In the genomic region with DNA sequence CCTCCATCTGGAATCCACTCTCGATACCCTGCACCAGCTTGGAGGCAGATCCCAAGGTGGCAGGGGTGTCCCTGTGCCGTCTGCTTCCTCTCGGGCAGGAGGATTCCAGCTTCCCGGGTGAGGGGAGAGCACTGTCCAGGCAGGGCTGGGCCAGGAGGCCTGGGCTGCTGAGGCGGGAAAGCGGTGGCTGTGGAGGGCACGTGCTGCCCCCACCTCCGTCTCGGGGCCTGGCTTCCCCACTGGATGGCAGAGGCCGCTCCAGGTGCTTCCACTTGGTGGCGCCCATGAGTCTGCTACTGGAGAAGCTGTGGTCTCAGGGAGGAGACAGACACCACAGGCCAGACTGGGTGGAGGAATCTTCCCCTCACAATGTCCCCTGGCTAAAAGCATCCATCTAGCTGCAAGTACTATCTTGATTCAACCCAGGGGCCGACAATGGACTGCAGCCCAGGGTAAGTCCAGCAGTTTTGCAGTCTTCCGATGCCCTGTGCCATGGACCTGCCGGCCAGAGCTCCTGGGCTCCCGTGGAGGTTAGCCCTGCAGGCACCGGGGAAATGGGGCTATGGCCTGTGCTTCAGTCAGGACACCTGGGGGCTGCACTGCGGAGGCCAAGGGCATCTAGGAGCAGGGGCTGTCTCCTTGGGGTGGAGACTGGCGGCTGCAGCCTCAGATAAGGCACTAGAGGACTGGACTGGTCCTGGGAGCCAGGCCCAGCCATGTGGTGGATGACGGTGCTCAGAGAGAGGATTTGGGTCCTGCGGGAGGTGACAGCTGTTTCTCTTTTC, we compare ENCODE assay signal across 8 cellular contexts. TPM values are rescaled to one million over a fixed set of nuclear protein-coding genes. Genes with fewer than 3 reads are reported as not detected.
A peak's percentile ranks its signal among the peaks of the same experiment; 100 is the strongest.
DNase-seq lines count a peak whose midpoint lies in the region; TF ChIP-seq lines count a peak whose summit lies in the region.

No MANE protein-coding gene starts in this region.

- H3K27ac ChIP-seq in adrenal gland (peak overlapping the region in 1 of 5 donors; percentile 26), thyroid gland (no peak overlapping the region), coronary artery (peak overlapping the region in 1 of 2 donors; percentile 9)

- intact Hi-C loops in adrenal gland (cut with DNase I): no loop called here
- intact Hi-C loops in thyroid gland (cut with DNase I): no loop called here

- peaks cover 0 to 55% of the 10 kb centered on the region in 2 donors for H3K36me3 ChIP-seq in adrenal gland (replicated peaks in 1 of 2)
- H3K36me3 ChIP-seq in kidney epithelial cell (ENCODE audit: control insufficient read depth, insufficient read depth, low read length): peaks cover 1% of the 10 kb centered on the region
- H3K36me3 ChIP-seq in thyroid gland: peaks cover 32 to 43% of the 10 kb centered on the region in 2 donors

- no peak for TF ChIP-seq POLR2A in adrenal gland (IDR thresholded peaks at IDR 0.05)
- TF ChIP-seq POLR2A in thyroid gland (IDR thresholded peaks at IDR 0.05): no peak

- H3K9me3 ChIP-seq in adrenal gland (replicated peaks in 1 of 3) (no peaks in the 10 kb centered on the region), thyroid gland (no peaks in the 10 kb centered on the region)

- no peaks in the 10 kb centered on the region for H3K27me3 ChIP-seq in adrenal gland
- no peaks in the 10 kb centered on the region for H3K27me3 ChIP-seq in kidney epithelial cell (ENCODE audit: control insufficient read depth, insufficient read depth, low read length)
- no peaks in the 10 kb centered on the region for H3K27me3 ChIP-seq in thyroid gland

- H3K4me1 ChIP-seq in adrenal gland (replicated peaks in 1 of 2): no peaks in the 10 kb centered on the region
- H3K4me1 ChIP-seq in thyroid gland: no peaks in the 10 kb centered on the region

- DNase-seq in NCI-H2227 (lab: John Stamatoyannopoulos, UW; ENCODE audit: unreplicated experiment) (peak; percentile 41), NCI-H2227 treated with DMSO at 0.1 percent for 48 hours (lab: John Stamatoyannopoulos, UW) (no peak), OCI-M1 (lab: John Stamatoyannopoulos, UW) (peak; percentile 56), adrenal gland (peak in 6 of 7 donors; percentile 40 to 80 (median 63)), kidney epithelial cell (ENCODE audit: low read depth) (no peak), thyroid gland (peak; percentile 13 to 14), coronary artery (ENCODE audit: low spot score) (no peak), GM19240 (ENCODE audit: insufficient read length, low spot score) (no peak)

- peak in 4 of 6 experiments; percentile 37 to 44 (median 39) for TF ChIP-seq CTCF in adrenal gland (IDR thresholded peaks at IDR 0.05)
- TF ChIP-seq CTCF in kidney epithelial cell (IDR thresholded peaks at IDR 0.05; ENCODE audit: insufficient read depth, low read length, poor library complexity, severe bottlenecking): peak; percentile 56
- peak in 1 of 6 experiments; percentile 29 for TF ChIP-seq CTCF in thyroid gland (IDR thresholded peaks at IDR 0.05)
- TF ChIP-seq CTCF in coronary artery (IDR thresholded peaks at IDR 0.05): no peak

- WGBS in adrenal gland, 4 donors: 62 to 76% (median 73%) methylated on average over 2 to 20 of the region's 20 CpGs
- 85 to 91% methylated on average over 10 to 13 of the region's 20 CpGs for WGBS in thyroid gland, 2 donors

- H3K4me3 ChIP-seq in adrenal gland (no peak overlapping the region), kidney epithelial cell (ENCODE audit: low read depth, low read length) (no peak overlapping the region), thyroid gland (replicated peaks in 1 of 3) (no peak overlapping the region), coronary artery (no peak overlapping the region)

RNA-seq across cellular contexts. Expression of a gene that starts 41.3 kb away (rescaled TPM):
- total RNA-seq in adrenal gland (10 to 100 TPM; 38.9 to 57.4 (median 52.3) TPM), kidney epithelial cell (35.5 and 38.4 TPM in 2 replicates), thyroid gland (100 to 1,000 TPM in 3 of 4 donors, 10 to 100 TPM in 1; 68.9 to 110 (median 104) TPM)
- 10 to 100 TPM; 30.7 to 58.7 (median 43.6) TPM for polyA plus RNA-seq in adrenal gland

Comparison
In these comparisons a context has a peak if more than half of its experiments do, and no peak if none do; other contexts are left out.
1. DNase-seq: peak in NCI-H2227 (single experiment), OCI-M1 (single experiment), adrenal gland (6 of 7) and thyroid gland (2 of 2); none in NCI-H2227 treated with DMSO at 0.1 percent for 48 hours (single experiment), kidney epithelial cell (single experiment), coronary artery (single experiment) and GM19240 (single experiment).